Comparison of ENCODE assay signal across 14 cellular contexts in the genomic region with DNA sequence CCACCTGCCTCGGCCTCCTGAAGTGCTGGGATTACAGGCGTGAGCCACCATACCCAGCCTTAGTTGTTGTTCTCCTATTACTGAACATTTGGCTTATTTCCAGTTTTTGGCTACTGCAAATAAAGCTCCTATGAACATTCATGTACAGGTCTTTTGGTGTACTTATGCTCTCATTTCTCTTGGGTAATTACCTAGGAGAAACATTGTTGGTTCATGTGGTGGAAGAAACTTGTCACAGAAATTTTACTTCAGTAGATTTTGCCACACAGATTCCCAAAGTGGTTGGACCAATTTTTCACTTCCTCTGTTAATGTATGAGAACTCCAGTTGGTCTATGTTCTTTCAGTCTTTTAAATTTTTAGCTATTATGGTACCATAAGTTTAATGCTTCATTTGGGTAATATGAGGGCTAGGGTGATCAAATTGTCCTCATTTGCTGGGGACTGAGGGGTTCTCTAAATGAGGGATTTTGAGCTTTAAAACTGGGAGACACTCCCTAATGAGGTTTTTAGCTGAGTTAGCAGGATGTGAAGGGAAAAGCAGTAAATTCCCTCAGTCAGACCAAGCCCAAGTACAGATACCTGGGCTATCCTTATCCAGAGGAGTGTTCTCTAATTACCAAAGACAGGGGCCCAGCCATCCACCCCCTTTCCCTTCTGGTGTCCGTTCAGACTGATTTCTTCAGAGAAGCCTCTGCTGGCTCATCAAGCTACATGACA. TPM values are rescaled to one million over a fixed set of nuclear protein-coding genes. Genes with fewer than 3 reads are reported as not detected.
DNase-seq lines count a peak whose midpoint lies in the region; ATAC-seq and TF ChIP-seq lines count a peak whose summit lies in the region.
"Had no signal": no experiment of that assay in that cellular context is flagged by ENCODE, and none has a peak within 500 bp of the region (broad histone marks: within the 10 kb centered on the region; RNA-seq: fewer than 3 reads in every experiment).

No MANE protein-coding gene starts in this region.

- POLR2A ChIA-PET in HEK293T (lab: Yijun Ruan, JAX), result no interaction called here

- ATAC-seq in aorta (ENCODE audit: low FRiP score) (no peak), T-helper 17 cell (no peak)

- no peaks in the 10 kb centered on the region for H3K9me3 ChIP-seq in aorta (ENCODE audit: control insufficient read depth, low read length)
- no peaks in the 10 kb centered on the region for H3K9me3 ChIP-seq in T-helper 17 cell (ENCODE audit: control insufficient read depth, low read length, poor library complexity, severe bottlenecking)
- H3K9me3 ChIP-seq: MG63 had no signal

- H3K36me3 ChIP-seq in aorta (ENCODE audit: control insufficient read depth in 1 of 2, insufficient read depth in 2 of 2, low read length in 1 of 2), result no peaks in the 10 kb centered on the region

- peaks cover 2% of the 10 kb centered on the region for H3K36me3 Mint-ChIP-seq in T-helper 17 cell (ENCODE audit: low read depth)

- CTCF ChIA-PET in HEK293T (lab: Yijun Ruan, JAX), result interaction anchor here (0.6 to 0.7 kb wide), 2 partner anchors 77 to 79 kb away, joined by 3 read pairs; no protein-coding TSS in a partner anchor

- intact Hi-C loops in aorta (cut with DNase I), result no loop called here

- no peaks in the 10 kb centered on the region for H3K4me1 ChIP-seq in aorta (ENCODE audit: control insufficient read depth in 1 of 2, insufficient read depth in 2 of 2, low read length in 2 of 2)

- H3K4me3 ChIP-seq in choroid plexus epithelial cell (ENCODE audit: low read depth, low read length) (no peak overlapping the region), aorta (ENCODE audit: low read length in 2 of 2) (no peak overlapping the region)
- H3K4me3 ChIP-seq: MG63 had no signal

- no peaks in the 10 kb centered on the region for H3K27me3 Mint-ChIP-seq in T-helper 17 cell
- H3K27me3 Mint-ChIP-seq: activated naive CD8-positive, alpha-beta T cell treated with anti-CD3 and anti-CD28 coated beads, Interleukin-2, amount 10 ng/mL, durations not matched to agents 7 days and 5 days had no signal

- no peak overlapping the region for H3K27ac Mint-ChIP-seq in T-helper 17 cell
- H3K27ac Mint-ChIP-seq: activated naive CD8-positive, alpha-beta T cell treated with anti-CD3 and anti-CD28 coated beads, Interleukin-2, amount 10 ng/mL, durations not matched to agents 7 days and 5 days had no signal

- no peaks in the 10 kb centered on the region for H3K4me1 Mint-ChIP-seq in T-helper 17 cell

- TF ChIP-seq CTCF in choroid plexus epithelial cell (conservative IDR thresholded peaks at IDR 0.05; ENCODE audit: low read depth, low read length), result no peak

- H3K27ac ChIP-seq in aorta (ENCODE audit: low read depth in 1 of 2, low read length in 2 of 2), result no peak overlapping the region
- H3K27ac ChIP-seq: HL-60 had no signal

- H3K4me3 Mint-ChIP-seq in T-helper 17 cell, result no peak overlapping the region
- H3K4me3 Mint-ChIP-seq: activated naive CD8-positive, alpha-beta T cell treated with anti-CD3 and anti-CD28 coated beads, Interleukin-2, amount 10 ng/mL, durations not matched to agents 7 days and 5 days had no signal

- DNase-seq in COLO668 (lab: John Stamatoyannopoulos, UW; ENCODE audit: unreplicated experiment) (peak; percentile 25), HEK293T (ENCODE audit: extremely low spot score) (peak; percentile 8), NCI-H2171 (lab: John Stamatoyannopoulos, UW) (peak; percentile 14), choroid plexus epithelial cell (ENCODE audit: low read depth) (peak; percentile 23), T-helper 2 cell (no peak), aorta (no peak), T-helper 17 cell (no peak), NAMALWA (ENCODE audit: low spot score) (no peak)
- DNase-seq: activated CD8-positive, alpha-beta memory T cell treated with anti-CD3 and anti-CD28 coated beads, Interleukin-2, amount 50 U/mL, for 4 hours; activated naive CD8-positive, alpha-beta T cell treated with anti-CD3 and anti-CD28 coated beads, Interleukin-2, amount 10 ng/mL, durations not matched to agents 7 days and 5 days; AML-193; MG63; stimulated activated naive CD4-positive, alpha-beta T cell treated with Interleukin-2 at 50 U/mL for 16 hours had no signal

- H3K27me3 ChIP-seq in aorta (ENCODE audit: control insufficient read depth in 1 of 2, insufficient read depth in 2 of 2, low read length in 1 of 2), result no peaks in the 10 kb centered on the region
- H3K27me3 ChIP-seq: MG63 had no signal

- 91 to 93% methylated on average over 3 of the region's 3 CpGs for WGBS in aorta, 2 donors

TF ChIP-seq in HEK293T, 16 proteins besides CTCF, POLR2A, EP300 and RAD21:
- TF ChIP-seq FOXM1 (IDR thresholded peaks at IDR 0.05; ENCODE audit: borderline replicate concordance) (no peak), ZNF384 (IDR thresholded peaks at IDR 0.05) (no peak), NFRKB (IDR thresholded peaks at IDR 0.05) (no peak), PKNOX1 (IDR thresholded peaks at IDR 0.05) (no peak), SP1 (IDR thresholded peaks at IDR 0.05) (no peak), BHLHE40 (IDR thresholded peaks at IDR 0.05; ENCODE audit: borderline replicate concordance) (no peak), LEF1 (IDR thresholded peaks at IDR 0.05; ENCODE audit: borderline replicate concordance) (no peak), FOXK2 (IDR thresholded peaks at IDR 0.05) (no peak), ARNT (IDR thresholded peaks at IDR 0.05) (no peak), ELF4 (IDR thresholded peaks at IDR 0.05) (no peak), HDGF (IDR thresholded peaks at IDR 0.05; ENCODE audit: borderline replicate concordance) (no peak), L3MBTL2 (conservative IDR thresholded peaks at IDR 0.05) (no peak), SUZ12 (IDR thresholded peaks at IDR 0.05) (no peak), FOXA1 (IDR thresholded peaks at IDR 0.05) (no peak), TARDBP (IDR thresholded peaks at IDR 0.05) (no peak), CTBP1 (IDR thresholded peaks at IDR 0.05; ENCODE audit: borderline replicate concordance) (no peak)

RNA-seq across cellular contexts. Expression of gene MTA3, which starts 33.9 kb away (rescaled TPM):
- total RNA-seq in aorta, result 10 to 100 TPM; 46.3 to 50.7 TPM
- polyA plus RNA-seq in aorta, result 10 to 100 TPM; 17.3 to 26.1 TPM
- total RNA-seq in T-helper 17 cell, result 10 to 100 TPM; 19.0 to 25.2 TPM

Comparison
In these comparisons a context has a peak if more than half of its experiments do, and no peak if none do; other contexts are left out.
1. DNase-seq: peak in COLO668 (single experiment), HEK293T (single experiment), NCI-H2171 (single experiment) and choroid plexus epithelial cell (single experiment); none in T-helper 2 cell (0 of 5), aorta (0 of 2), T-helper 17 cell (0 of 3) and NAMALWA (single experiment).